Comparison of ENCODE assay signal across 31 cellular contexts in the genomic region with DNA sequence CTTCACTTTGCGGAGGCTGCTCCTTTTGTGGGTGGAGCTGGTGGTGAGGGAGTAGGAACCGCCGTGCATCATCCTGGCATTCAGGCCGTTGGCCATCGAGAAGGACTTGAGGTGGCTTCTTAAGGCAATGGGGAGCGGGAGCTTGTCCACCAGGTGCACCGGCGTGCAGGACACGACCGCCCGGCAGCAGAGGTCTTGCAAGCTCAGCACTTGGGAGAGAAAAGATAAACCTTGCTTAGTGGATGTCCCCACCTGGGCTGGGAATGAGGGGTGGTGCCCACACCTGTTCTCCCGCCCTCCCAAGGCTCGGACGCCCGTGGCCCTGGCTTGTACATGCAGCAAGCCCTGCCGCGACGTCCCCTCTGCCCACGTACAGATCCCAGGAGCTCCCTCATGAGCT.
"Had no signal": no experiment of that assay in that cellular context is flagged by ENCODE, and none has a peak within 500 bp of the region (broad histone marks: within the 10 kb centered on the region; RNA-seq: fewer than 3 reads in every experiment).

No MANE protein-coding gene starts in this region.

- H3K36me3 ChIP-seq: cardiac muscle cell, MG63 had no signal

- H3K9me3 Mint-ChIP-seq: activated B cell treated with CpG ODN at 0.5 μM for 24 hours; activated CD4-positive, alpha-beta memory T cell treated with anti-CD3 and anti-CD28 coated beads for 36 hours; activated naive CD8-positive, alpha-beta T cell treated with anti-CD3 and anti-CD28 coated beads for 36 hours; activated T-cell treated with anti-CD3 and anti-CD28 coated beads, Interleukin-2, amount 50 U/mL, for 4 hours; activated T-helper 1 cell treated with anti-CD3 and anti-CD28 coated beads, Interleukin-12 subunit alpha, Interleukin-12 subunit beta, Interleukin-2, Interleukin-4 antibody, amounts not matched to agents 30 ng/mL and 10 ng/mL and 1 ng/mL, durations not matched to agents 14 hours and 24 hours and 36 hours had no signal

- H3K4me1 ChIP-seq: ascending aorta had no signal

- ATAC-seq: activated T-cell treated with anti-CD3 and anti-CD28 coated beads, Interleukin-2, amount 50 U/mL, for 4 hours; Panc1 had no signal

- DNase-seq: activated B cell treated with CpG ODN at 0.5 μM for 24 hours; activated CD4-positive, alpha-beta memory T cell treated with anti-CD3 and anti-CD28 coated beads for 36 hours; activated CD4-positive, alpha-beta T cell treated with anti-CD3 and anti-CD28 coated beads for 4 hours; activated CD4-positive, alpha-beta T cell treated with anti-CD3 and anti-CD28 coated beads, Interleukin-2, amount 50 U/mL, for 1 hour; activated CD4-positive, CD25-positive, alpha-beta regulatory T cell treated with anti-CD3 and anti-CD28 coated beads, Interleukin-2, amount 50 U/mL, for 72 hours; activated CD8-positive, alpha-beta memory T cell treated with anti-CD3 and anti-CD28 coated beads, Interleukin-2, amount 50 U/mL, for 4 hours; activated naive CD4-positive, alpha-beta T cell; activated naive CD4-positive, alpha-beta T cell treated with anti-CD3 and anti-CD28 coated beads, Interleukin-2, amount 50 U/mL, for 16 hours; activated naive CD8-positive, alpha-beta T cell treated with anti-CD3 and anti-CD28 coated beads for 36 hours; activated T-cell treated with anti-CD3 and anti-CD28 coated beads for 4 hours; activated T-cell treated with anti-CD3 and anti-CD28 coated beads, Interleukin-2, amount 50 U/mL, for 4 hours; amniotic stem cell; Kasumi-1; KG1; MG63; NCI-H1048; NCI-H1105 treated with DMSO at 0.1 percent for 48 hours; NCI-H1436; NCI-H1694; NCI-H2029; NCI-H345; NCI-H524 treated with DMSO at 0.1 percent for 48 hours; SW 1271; T-helper 1 cell; T-helper 2 cell; T-helper 9 cell had no signal

- H3K4me1 Mint-ChIP-seq: activated naive CD8-positive, alpha-beta T cell treated with anti-CD3 and anti-CD28 coated beads for 36 hours had no signal

- H3K27me3 Mint-ChIP-seq: activated B cell treated with CpG ODN at 0.5 μM for 24 hours; activated CD4-positive, alpha-beta memory T cell treated with anti-CD3 and anti-CD28 coated beads for 36 hours; activated naive CD8-positive, alpha-beta T cell treated with anti-CD3 and anti-CD28 coated beads for 36 hours had no signal

- H3K27ac ChIP-seq: ascending aorta, cardiac muscle cell, VCaP had no signal

- H3K4me3 ChIP-seq: ascending aorta, cardiac muscle cell, MG63 had no signal

- H3K27ac Mint-ChIP-seq: activated B cell treated with CpG ODN at 0.5 μM for 24 hours; activated CD4-positive, alpha-beta memory T cell treated with anti-CD3 and anti-CD28 coated beads for 36 hours; activated naive CD8-positive, alpha-beta T cell treated with anti-CD3 and anti-CD28 coated beads for 36 hours; activated T-helper 1 cell treated with anti-CD3 and anti-CD28 coated beads, Interleukin-12 subunit alpha, Interleukin-12 subunit beta, Interleukin-2, Interleukin-4 antibody, amounts not matched to agents 30 ng/mL and 10 ng/mL and 1 ng/mL, durations not matched to agents 14 hours and 24 hours and 36 hours had no signal

- H3K9me3 ChIP-seq: ascending aorta, MG63 had no signal

- H3K27me3 ChIP-seq: ascending aorta, cardiac muscle cell, MG63 had no signal

- H3K36me3 Mint-ChIP-seq: activated CD4-positive, alpha-beta memory T cell treated with anti-CD3 and anti-CD28 coated beads for 36 hours; activated naive CD8-positive, alpha-beta T cell treated with anti-CD3 and anti-CD28 coated beads for 36 hours had no signal

- H3K4me3 Mint-ChIP-seq: activated B cell treated with CpG ODN at 0.5 μM for 24 hours; activated CD4-positive, alpha-beta memory T cell treated with anti-CD3 and anti-CD28 coated beads for 36 hours; activated naive CD8-positive, alpha-beta T cell treated with anti-CD3 and anti-CD28 coated beads for 36 hours; activated T-cell treated with anti-CD3 and anti-CD28 coated beads, Interleukin-2, amount 50 U/mL, for 4 hours; activated T-helper 1 cell treated with anti-CD3 and anti-CD28 coated beads, Interleukin-12 subunit alpha, Interleukin-12 subunit beta, Interleukin-2, Interleukin-4 antibody, amounts not matched to agents 30 ng/mL and 10 ng/mL and 1 ng/mL, durations not matched to agents 14 hours and 24 hours and 36 hours had no signal
